1 cellular context compared by ENCODE assay signal in genomic region chr7:137948845-137949330, GRCh38.
TF ChIP-seq lines count a peak whose summit lies in the region.

No MANE protein-coding gene starts in this region.

TF ChIP-seq in HepG2, 621 proteins besides CTCF, POLR2A, EP300 and RAD21 (continued from another document and continues in another):
- no peak for TF ChIP-seq ZHX2 (IDR thresholded peaks at IDR 0.05; ENCODE audit: low read depth)
- no peak for TF ChIP-seq ZHX2 (CRISPR knock-in tag; IDR thresholded peaks at IDR 0.05; ENCODE audit: borderline replicate concordance)
- TF ChIP-seq ZNF781 (CRISPR knock-in tag; IDR thresholded peaks at IDR 0.05; ENCODE audit: borderline replicate concordance, not compliant biosample characterization), result peak; percentile 15
- no peak for TF ChIP-seq PRPF4 (IDR thresholded peaks at IDR 0.05; ENCODE audit: low read depth, low read length, poor library complexity, severe bottlenecking)
- no peak for TF ChIP-seq EED (CRISPR knock-in tag; IDR thresholded peaks at IDR 0.05)
- no peak for TF ChIP-seq CC2D1A (CRISPR knock-in tag; IDR thresholded peaks at IDR 0.05)
- TF ChIP-seq, protein P1, sequence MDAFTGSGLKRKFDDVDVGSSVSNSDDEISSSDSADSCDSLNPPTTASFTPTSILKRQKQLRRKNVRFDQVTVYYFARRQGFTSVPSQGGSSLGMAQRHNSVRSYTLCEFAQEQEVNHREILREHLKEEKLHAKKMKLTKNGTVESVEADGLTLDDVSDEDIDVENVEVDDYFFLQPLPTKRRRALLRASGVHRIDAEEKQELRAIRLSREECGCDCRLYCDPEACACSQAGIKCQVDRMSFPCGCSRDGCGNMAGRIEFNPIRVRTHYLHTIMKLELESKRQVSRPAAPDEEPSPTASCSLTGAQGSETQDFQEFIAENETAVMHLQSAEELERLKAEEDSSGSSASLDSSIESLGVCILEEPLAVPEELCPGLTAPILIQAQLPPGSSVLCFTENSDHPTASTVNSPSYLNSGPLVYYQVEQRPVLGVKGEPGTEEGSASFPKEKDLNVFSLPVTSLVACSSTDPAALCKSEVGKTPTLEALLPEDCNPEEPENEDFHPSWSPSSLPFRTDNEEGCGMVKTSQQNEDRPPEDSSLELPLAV (CRISPR knock-in tag; conservative IDR thresholded peaks at IDR 0.05; ENCODE audit: low read depth), result no peak
- no peak for TF ChIP-seq ZNF296 (CRISPR knock-in tag; conservative IDR thresholded peaks at IDR 0.05)
- no peak for TF ChIP-seq STAT5B (CRISPR knock-in tag; IDR thresholded peaks at IDR 0.05)
- no peak for TF ChIP-seq FOXC1 (CRISPR knock-in tag; IDR thresholded peaks at IDR 0.05; ENCODE audit: borderline replicate concordance)
- TF ChIP-seq ZSCAN20 (CRISPR knock-in tag; IDR thresholded peaks at IDR 0.05; ENCODE audit: borderline replicate concordance), result no peak
- TF ChIP-seq GTF3A (CRISPR knock-in tag; conservative IDR thresholded peaks at IDR 0.05), result no peak
- peak; percentile 94 for TF ChIP-seq HDAC2 (CRISPR knock-in tag; IDR thresholded peaks at IDR 0.05)
- no peak for TF ChIP-seq TEAD2 (CRISPR knock-in tag; IDR thresholded peaks at IDR 0.05)
- TF ChIP-seq FOXK1 (CRISPR knock-in tag; IDR thresholded peaks at IDR 0.05; ENCODE audit: borderline replicate concordance, low read depth), result peak; percentile 82; the same call in 1 of the 2 replicates
- TF ChIP-seq ZNF546 (CRISPR knock-in tag; conservative IDR thresholded peaks at IDR 0.05), result no peak
- TF ChIP-seq ZZZ3 (CRISPR knock-in tag; IDR thresholded peaks at IDR 0.05; ENCODE audit: borderline replicate concordance), result no peak
- no peak for TF ChIP-seq PAWR (CRISPR knock-in tag; IDR thresholded peaks at IDR 0.05; ENCODE audit: borderline replicate concordance)
- TF ChIP-seq NFIB (CRISPR knock-in tag; IDR thresholded peaks at IDR 0.05; ENCODE audit: borderline replicate concordance), result no peak
- no peak for TF ChIP-seq ZNF24 (IDR thresholded peaks at IDR 0.05)
- TF ChIP-seq ZSCAN29 (CRISPR knock-in tag; conservative IDR thresholded peaks at IDR 0.05), result peak; percentile 64; the same call in 1 of the 2 replicates
- no peak for TF ChIP-seq ARHGAP35 (CRISPR knock-in tag; IDR thresholded peaks at IDR 0.05; ENCODE audit: borderline replicate concordance)
- TF ChIP-seq, protein P2, sequence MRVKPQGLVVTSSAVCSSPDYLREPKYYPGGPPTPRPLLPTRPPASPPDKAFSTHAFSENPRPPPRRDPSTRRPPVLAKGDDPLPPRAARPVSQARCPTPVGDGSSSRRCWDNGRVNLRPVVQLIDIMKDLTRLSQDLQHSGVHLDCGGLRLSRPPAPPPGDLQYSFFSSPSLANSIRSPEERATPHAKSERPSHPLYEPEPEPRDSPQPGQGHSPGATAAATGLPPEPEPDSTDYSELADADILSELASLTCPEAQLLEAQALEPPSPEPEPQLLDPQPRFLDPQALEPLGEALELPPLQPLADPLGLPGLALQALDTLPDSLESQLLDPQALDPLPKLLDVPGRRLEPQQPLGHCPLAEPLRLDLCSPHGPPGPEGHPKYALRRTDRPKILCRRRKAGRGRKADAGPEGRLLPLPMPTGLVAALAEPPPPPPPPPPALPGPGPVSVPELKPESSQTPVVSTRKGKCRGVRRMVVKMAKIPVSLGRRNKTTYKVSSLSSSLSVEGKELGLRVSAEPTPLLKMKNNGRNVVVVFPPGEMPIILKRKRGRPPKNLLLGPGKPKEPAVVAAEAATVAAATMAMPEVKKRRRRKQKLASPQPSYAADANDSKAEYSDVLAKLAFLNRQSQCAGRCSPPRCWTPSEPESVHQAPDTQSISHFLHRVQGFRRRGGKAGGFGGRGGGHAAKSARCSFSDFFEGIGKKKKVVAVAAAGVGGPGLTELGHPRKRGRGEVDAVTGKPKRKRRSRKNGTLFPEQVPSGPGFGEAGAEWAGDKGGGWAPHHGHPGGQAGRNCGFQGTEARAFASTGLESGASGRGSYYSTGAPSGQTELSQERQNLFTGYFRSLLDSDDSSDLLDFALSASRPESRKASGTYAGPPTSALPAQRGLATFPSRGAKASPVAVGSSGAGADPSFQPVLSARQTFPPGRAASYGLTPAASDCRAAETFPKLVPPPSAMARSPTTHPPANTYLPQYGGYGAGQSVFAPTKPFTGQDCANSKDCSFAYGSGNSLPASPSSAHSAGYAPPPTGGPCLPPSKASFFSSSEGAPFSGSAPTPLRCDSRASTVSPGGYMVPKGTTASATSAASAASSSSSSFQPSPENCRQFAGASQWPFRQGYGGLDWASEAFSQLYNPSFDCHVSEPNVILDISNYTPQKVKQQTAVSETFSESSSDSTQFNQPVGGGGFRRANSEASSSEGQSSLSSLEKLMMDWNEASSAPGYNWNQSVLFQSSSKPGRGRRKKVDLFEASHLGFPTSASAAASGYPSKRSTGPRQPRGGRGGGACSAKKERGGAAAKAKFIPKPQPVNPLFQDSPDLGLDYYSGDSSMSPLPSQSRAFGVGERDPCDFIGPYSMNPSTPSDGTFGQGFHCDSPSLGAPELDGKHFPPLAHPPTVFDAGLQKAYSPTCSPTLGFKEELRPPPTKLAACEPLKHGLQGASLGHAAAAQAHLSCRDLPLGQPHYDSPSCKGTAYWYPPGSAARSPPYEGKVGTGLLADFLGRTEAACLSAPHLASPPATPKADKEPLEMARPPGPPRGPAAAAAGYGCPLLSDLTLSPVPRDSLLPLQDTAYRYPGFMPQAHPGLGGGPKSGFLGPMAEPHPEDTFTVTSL (CRISPR knock-in tag; IDR thresholded peaks at IDR 0.05; ENCODE audit: borderline replicate concordance), result peak; percentile 92
- TF ChIP-seq DDIT3 (CRISPR knock-in tag; IDR thresholded peaks at IDR 0.05), result no peak
- TF ChIP-seq, protein P3, sequence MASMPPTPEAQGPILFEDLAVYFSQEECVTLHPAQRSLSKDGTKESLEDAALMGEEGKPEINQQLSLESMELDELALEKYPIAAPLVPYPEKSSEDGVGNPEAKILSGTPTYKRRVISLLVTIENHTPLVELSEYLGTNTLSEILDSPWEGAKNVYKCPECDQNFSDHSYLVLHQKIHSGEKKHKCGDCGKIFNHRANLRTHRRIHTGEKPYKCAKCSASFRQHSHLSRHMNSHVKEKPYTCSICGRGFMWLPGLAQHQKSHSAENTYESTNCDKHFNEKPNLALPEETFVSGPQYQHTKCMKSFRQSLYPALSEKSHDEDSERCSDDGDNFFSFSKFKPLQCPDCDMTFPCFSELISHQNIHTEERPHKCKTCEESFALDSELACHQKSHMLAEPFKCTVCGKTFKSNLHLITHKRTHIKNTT (CRISPR knock-in tag; IDR thresholded peaks at IDR 0.05), result no peak
- TF ChIP-seq KMT2A (CRISPR knock-in tag; IDR thresholded peaks at IDR 0.05), result no peak
- no peak for TF ChIP-seq ZNF7 (CRISPR knock-in tag; IDR thresholded peaks at IDR 0.05)
- TF ChIP-seq, protein P4, sequence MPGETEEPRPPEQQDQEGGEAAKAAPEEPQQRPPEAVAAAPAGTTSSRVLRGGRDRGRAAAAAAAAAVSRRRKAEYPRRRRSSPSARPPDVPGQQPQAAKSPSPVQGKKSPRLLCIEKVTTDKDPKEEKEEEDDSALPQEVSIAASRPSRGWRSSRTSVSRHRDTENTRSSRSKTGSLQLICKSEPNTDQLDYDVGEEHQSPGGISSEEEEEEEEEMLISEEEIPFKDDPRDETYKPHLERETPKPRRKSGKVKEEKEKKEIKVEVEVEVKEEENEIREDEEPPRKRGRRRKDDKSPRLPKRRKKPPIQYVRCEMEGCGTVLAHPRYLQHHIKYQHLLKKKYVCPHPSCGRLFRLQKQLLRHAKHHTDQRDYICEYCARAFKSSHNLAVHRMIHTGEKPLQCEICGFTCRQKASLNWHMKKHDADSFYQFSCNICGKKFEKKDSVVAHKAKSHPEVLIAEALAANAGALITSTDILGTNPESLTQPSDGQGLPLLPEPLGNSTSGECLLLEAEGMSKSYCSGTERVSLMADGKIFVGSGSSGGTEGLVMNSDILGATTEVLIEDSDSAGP (CRISPR knock-in tag; IDR thresholded peaks at IDR 0.05; ENCODE audit: borderline replicate concordance), result no peak; the same call in 1 of the 2 replicates
- no peak for TF ChIP-seq THYN1 (CRISPR knock-in tag; IDR thresholded peaks at IDR 0.05; ENCODE audit: borderline replicate concordance, low read depth)
- no peak for TF ChIP-seq BRD4 (CRISPR knock-in tag; IDR thresholded peaks at IDR 0.05)
- peak; percentile 90 for TF ChIP-seq NFIC (IDR thresholded peaks at IDR 0.05; ENCODE audit: low read length)
- TF ChIP-seq ZIK1 (CRISPR knock-in tag; IDR thresholded peaks at IDR 0.05; ENCODE audit: borderline replicate concordance, low read depth), result no peak
- TF ChIP-seq SYNCRIP (IDR thresholded peaks at IDR 0.05; ENCODE audit: insufficient read depth, low read depth, low read length), result no peak
- TF ChIP-seq, protein P5, sequence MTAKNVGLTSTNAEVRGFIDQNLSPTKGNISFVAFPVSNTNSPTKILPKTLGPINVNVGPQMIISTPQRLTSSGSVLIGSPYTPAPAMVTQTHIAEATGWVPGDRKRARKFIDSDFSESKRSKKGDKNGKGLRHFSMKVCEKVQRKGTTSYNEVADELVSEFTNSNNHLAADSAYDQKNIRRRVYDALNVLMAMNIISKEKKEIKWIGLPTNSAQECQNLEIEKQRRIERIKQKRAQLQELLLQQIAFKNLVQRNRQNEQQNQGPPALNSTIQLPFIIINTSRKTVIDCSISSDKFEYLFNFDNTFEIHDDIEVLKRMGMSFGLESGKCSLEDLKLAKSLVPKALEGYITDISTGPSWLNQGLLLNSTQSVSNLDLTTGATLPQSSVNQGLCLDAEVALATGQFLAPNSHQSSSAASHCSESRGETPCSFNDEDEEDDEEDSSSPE (CRISPR knock-in tag; IDR thresholded peaks at IDR 0.05), result no peak
- TF ChIP-seq CSRNP1 (CRISPR knock-in tag; IDR thresholded peaks at IDR 0.05), result peak; percentile 55; the same call in 1 of the 2 replicates
- TF ChIP-seq ZMYM2 (CRISPR knock-in tag; IDR thresholded peaks at IDR 0.05), result peak; percentile 38; the same call in 1 of the 2 replicates
- TF ChIP-seq ZUFSP (CRISPR knock-in tag; IDR thresholded peaks at IDR 0.05; ENCODE audit: borderline replicate concordance), result no peak
- TF ChIP-seq MTA3 (CRISPR knock-in tag; IDR thresholded peaks at IDR 0.05), result no peak
